In genomic region chr6:26596579-26597388, GRCh38 we compare ENCODE assay signal across 8 cellular contexts. TPM values are rescaled to one million over a fixed set of nuclear protein-coding genes. Genes with fewer than 3 reads are reported as not detected.
DNase-seq lines count a peak whose midpoint lies in the region; ATAC-seq lines count a peak whose summit lies in the region.

Gene ABT1, plus strand, starts transcription at chr6:26596953. Its CDS starts 30 bp downstream, at chr6:26596983.

- peaks cover 0 to 17% (median 12%) of the 10 kb centered on the region in 11 experiments; a peak in 12 of 22 replicates for H3K27me3 ChIP-seq in BLaER1 treated with 17β-estradiol and CSF1 and Interleukin-3, amounts not matched to agents 10 nM and 100 nM

- peaks cover 27 to 39% (median 30%) of the 10 kb centered on the region in 11 experiments for H3K36me3 ChIP-seq in BLaER1 treated with 17β-estradiol and CSF1 and Interleukin-3, amounts not matched to agents 10 nM and 100 nM

- POLR2A ChIA-PET in activated CD4-positive, alpha-beta T cell treated with anti-CD3 and anti-CD28 coated beads, Interleukin-2, amount 10 ng/mL, durations not matched to agents 7 days and 5 days (lab: Charles Lee), result no interaction called here

- peak; percentile 77 for ATAC-seq in GM19351 (IDR thresholded peaks at IDR 0.05; ENCODE audit: unreplicated experiment)
- ATAC-seq in HG03520 (IDR thresholded peaks at IDR 0.05; ENCODE audit: unreplicated experiment), result peak; percentile 74
- peak; percentile 98 for ATAC-seq in left colon

- peak within 1 kb of the TSS; percentile 89 to 97 (median 93) for H3K27ac ChIP-seq in BLaER1 treated with 17β-estradiol and CSF1 and Interleukin-3, amounts not matched to agents 10 nM and 100 nM

- CTCF ChIA-PET in activated CD4-positive, alpha-beta T cell treated with anti-CD3 and anti-CD28 coated beads, Interleukin-2, amount 10 ng/mL, durations not matched to agents 7 days and 5 days (lab: Charles Lee), result interaction anchor here (0.6 to 4.4 kb wide), 8 partner anchors 11 to 269 kb away, joined by 3 to 42 read pairs (median 12); no protein-coding TSS in a partner anchor

- peaks cover 0 to 32% (median 11%) of the 10 kb centered on the region in 11 experiments; a peak in 14 of 22 replicates for H4K20me1 ChIP-seq in BLaER1 treated with 17β-estradiol and CSF1 and Interleukin-3, amounts not matched to agents 10 nM and 100 nM

- H3K9me3 ChIP-seq in BLaER1 treated with 17β-estradiol and CSF1 and Interleukin-3, amounts not matched to agents 10 nM and 100 nM (replicated peaks in 1 of 11), result no peaks in the 10 kb centered on the region

- intact Hi-C loops in left colon (cut with DNase I, micrococcal nuclease), result loop anchor here in 1 of 2 donors (5.0 kb wide), 1 partner anchor 254 kb away; no protein-coding TSS in a partner anchor

- no peaks in the 10 kb centered on the region for H3K9me3 Mint-ChIP-seq in activated CD4-positive, alpha-beta T cell treated with anti-CD3 and anti-CD28 coated beads, Interleukin-2, amount 10 ng/mL, durations not matched to agents 7 days and 5 days

- DNase-seq in NCI-H69 (lab: John Stamatoyannopoulos, UW) (peak; percentile 99), cortex of kidney (lab: John Stamatoyannopoulos, UW) (peak; percentile 27), left colon (peak; percentile 98 to 99)
- DNase-seq in activated CD4-positive, alpha-beta T cell treated with anti-CD3 and anti-CD28 coated beads, Interleukin-2, amount 10 ng/mL, durations not matched to agents 7 days and 5 days, result peak; percentile 98
- peak; percentile 97 for DNase-seq in stimulated activated CD4-positive, alpha-beta T cell treated with anti-CD3 and anti-CD28 coated beads, Interleukin-1b, Interleukin-23, amount 100 ng/mL, for 48 hours

- no peak within 1 kb of the TSS for H3K4me3 Mint-ChIP-seq in activated CD4-positive, alpha-beta T cell treated with anti-CD3 and anti-CD28 coated beads, Interleukin-2, amount 10 ng/mL, durations not matched to agents 7 days and 5 days

- peak within 1 kb of the TSS; percentile 93 to 98 (median 95) for H3K9ac ChIP-seq in BLaER1 treated with 17β-estradiol and CSF1 and Interleukin-3, amounts not matched to agents 10 nM and 100 nM

- peaks cover 16 to 43% (median 24%) of the 10 kb centered on the region in 10 experiments for H3K4me1 ChIP-seq in BLaER1 treated with 17β-estradiol and CSF1 and Interleukin-3, amounts not matched to agents 10 nM and 100 nM

- H3K4me2 ChIP-seq in BLaER1 treated with 17β-estradiol and CSF1 and Interleukin-3, amounts not matched to agents 10 nM and 100 nM, result peak within 1 kb of the TSS; percentile 90 to 99 (median 97)

- H3K27me3 Mint-ChIP-seq in activated CD4-positive, alpha-beta T cell treated with anti-CD3 and anti-CD28 coated beads, Interleukin-2, amount 10 ng/mL, durations not matched to agents 7 days and 5 days, result peaks cover 25% of the 10 kb centered on the region

- H3K27ac Mint-ChIP-seq in activated CD4-positive, alpha-beta T cell treated with anti-CD3 and anti-CD28 coated beads, Interleukin-2, amount 10 ng/mL, durations not matched to agents 7 days and 5 days, result no peak within 1 kb of the TSS

- H3K4me1 Mint-ChIP-seq in activated CD4-positive, alpha-beta T cell treated with anti-CD3 and anti-CD28 coated beads, Interleukin-2, amount 10 ng/mL, durations not matched to agents 7 days and 5 days, result peaks cover 37% of the 10 kb centered on the region

- H3K36me3 Mint-ChIP-seq in activated CD4-positive, alpha-beta T cell treated with anti-CD3 and anti-CD28 coated beads, Interleukin-2, amount 10 ng/mL, durations not matched to agents 7 days and 5 days (ENCODE audit: low read depth), result peaks cover 24% of the 10 kb centered on the region

- peak within 1 kb of the TSS; percentile 90 to 98 (median 95) for H3K4me3 ChIP-seq in BLaER1 treated with 17β-estradiol and CSF1 and Interleukin-3, amounts not matched to agents 10 nM and 100 nM

RNA-seq across cellular contexts. Expression of gene ABT1, which starts in this region (rescaled TPM):
- total RNA-seq in activated CD4-positive, alpha-beta T cell treated with anti-CD3 and anti-CD28 coated beads, Interleukin-2, amount 10 ng/mL, durations not matched to agents 7 days and 5 days, result 10 to 100 TPM; 24.9 to 27.4 TPM
- 10 to 100 TPM; 12.7 to 15.4 TPM for total RNA-seq in left colon

Comparison
In these comparisons a context has a peak if more than half of its experiments do, and no peak if none do; other contexts are left out.
1. Peak in every context shown above with its lines: DNase-seq, ATAC-seq, H3K4me3 ChIP-seq and H3K27ac ChIP-seq.
2. DNase-seq: peak in every context shown above with its lines; median percentile 99 in NCI-H69; 98 in left colon; 98 in activated CD4-positive, alpha-beta T cell treated with anti-CD3 and anti-CD28 coated beads, Interleukin-2, amount 10 ng/mL, durations not matched to agents 7 days and 5 days; 97 in stimulated activated CD4-positive, alpha-beta T cell treated with anti-CD3 and anti-CD28 coated beads, Interleukin-1b, Interleukin-23, amount 100 ng/mL, for 48 hours; 27 in cortex of kidney.